In genomic region chrX:68098431-68098830, GRCh38 we compare ENCODE assay signal across 26 cellular contexts.
"Had no signal": no experiment of that assay in that cellular context is flagged by ENCODE, and none has a peak within 500 bp of the region (broad histone marks: within the 10 kb centered on the region; RNA-seq: fewer than 3 reads in every experiment).

No MANE protein-coding gene starts in this region.

- DNase-seq: activated CD4-positive, alpha-beta memory T cell treated with anti-CD3 and anti-CD28 coated beads, Interleukin-2, amount 10 ng/mL, durations not matched to agents 7 days and 5 days; activated CD4-positive, alpha-beta T cell treated with anti-CD3 and anti-CD28 coated beads for 1 hour; activated CD4-positive, alpha-beta T cell treated with anti-CD3 and anti-CD28 coated beads for 4 hours; activated CD4-positive, alpha-beta T cell treated with anti-CD3 and anti-CD28 coated beads, Interleukin-2, amount 10 ng/mL, durations not matched to agents 7 days and 5 days; activated CD4-positive, alpha-beta T cell treated with anti-CD3 and anti-CD28 coated beads, Interleukin-2, amount 50 U/mL, for 4 hours; activated CD4-positive, CD25-positive, alpha-beta regulatory T cell; activated CD8-positive, alpha-beta memory T cell treated with anti-CD3 and anti-CD28 coated beads, Interleukin-2, amount 50 U/mL, for 48 hours; activated effector memory CD4-positive, alpha-beta T cell treated with Interleukin-2 at 50 U/mL for 16 hours; activated gamma-delta T cell treated with Interleukin-2 at 50 U/mL for 16 hours; activated naive CD4-positive, alpha-beta T cell treated with anti-CD3 and anti-CD28 coated beads, Interleukin-2, amount 50 U/mL, for 16 hours; activated naive CD4-positive, alpha-beta T cell treated with Interleukin-2 at 50 U/mL for 16 hours; activated T-cell treated with anti-CD3 and anti-CD28 coated beads for 4 hours; activated T-cell treated with anti-CD3 and anti-CD28 coated beads, Interleukin-2, amount 50 U/mL, for 4 hours; amniotic stem cell; anterior cingulate cortex; brain microvascular endothelial cell; dorsolateral prefrontal cortex; effector memory CD4-positive, alpha-beta T cell; endodermal cell; foreskin fibroblast; head of caudate nucleus; T-helper 2 cell had no signal

- H3K36me3 ChIP-seq: brain microvascular endothelial cell had no signal

- H3K27me3 ChIP-seq: brain microvascular endothelial cell had no signal

- ATAC-seq: activated T-cell treated with anti-CD3 and anti-CD28 coated beads, Interleukin-2, amount 50 U/mL, for 4 hours; activated T-helper 17 cell treated with anti-CD3 and anti-CD28 coated beads, Interleukin-2, amount 50 U/mL, for 72 hours; esophagus mucosa had no signal

- H3K27ac ChIP-seq: brain microvascular endothelial cell, coronary artery, dorsolateral prefrontal cortex had no signal

- H3K4me3 ChIP-seq: coronary artery, dorsolateral prefrontal cortex had no signal

- FAIRE-seq: frontal cortex had no signal
